ENCODE assay signal across 8 cellular contexts in genomic region chr4:47836655-47837581, GRCh38.
A peak's percentile ranks its signal among the peaks of the same experiment; 100 is the strongest.
DNase-seq lines count a peak whose midpoint lies in the region; ATAC-seq, FAIRE-seq and TF ChIP-seq lines count a peak whose summit lies in the region.

No MANE protein-coding gene starts in this region.

- H3K4me2 ChIP-seq in OCI-LY1 (ENCODE audit: low read length): peak overlapping the region; percentile 85

- no peak overlapping the region for H2AFZ ChIP-seq in OCI-LY1 (ENCODE audit: low read length)

- no peaks in the 10 kb centered on the region for H4K20me1 ChIP-seq in OCI-LY1 (ENCODE audit: insufficient read depth, low read length)

- TF ChIP-seq CTCF in D721Med (IDR thresholded peaks at IDR 0.05; ENCODE audit: insufficient read depth, missing control alignments): peak; percentile 71
- peak; percentile 56 for TF ChIP-seq CTCF in OCI-LY1 (IDR thresholded peaks at IDR 0.05; ENCODE audit: low read length)

- ATAC-seq in GM21360 (IDR thresholded peaks at IDR 0.05; ENCODE audit: unreplicated experiment): peak; percentile 71

- H3K9me3 ChIP-seq in OCI-LY1 (ENCODE audit: low read length) (0 out of 2 replicates have a peak, but pooled peaks cover 2% of the 10 kb centered on the region), muscle layer of duodenum (ENCODE audit: control insufficient read depth in 1 of 2, low read length in 2 of 2) (peaks cover 2 to 3% of the 10 kb centered on the region in 2 donors)

- H3K36me3 ChIP-seq in OCI-LY1 (ENCODE audit: insufficient read depth, low read length): no peaks in the 10 kb centered on the region
- H3K36me3 ChIP-seq in muscle layer of duodenum (ENCODE audit: control insufficient read depth in 1 of 2, insufficient read depth in 2 of 2, low read length in 2 of 2): no peaks in the 10 kb centered on the region

- peak overlapping the region; percentile 7; the same call in 1 of the 2 replicates for H3K9ac ChIP-seq in OCI-LY1 (ENCODE audit: low read length)

- H3K27ac ChIP-seq in OCI-LY1 (ENCODE audit: low read depth, low read length, poor library complexity, severe bottlenecking) (no peak overlapping the region), muscle layer of duodenum (ENCODE audit: low read length) (no peak overlapping the region)

- peaks cover 13% of the 10 kb centered on the region for H3K4me1 ChIP-seq in OCI-LY1 (ENCODE audit: insufficient read depth, low read length, severe bottlenecking)
- peaks cover 0 to 22% of the 10 kb centered on the region in 2 donors for H3K4me1 ChIP-seq in muscle layer of duodenum (ENCODE audit: control insufficient read depth in 1 of 2, insufficient read depth in 2 of 2, low read length in 2 of 2)

- H3K4me3 ChIP-seq in OCI-LY1 (ENCODE audit: low read depth, low read length, poor library complexity, severe bottlenecking) (peak overlapping the region; percentile 53), muscle layer of duodenum (ENCODE audit: low read depth in 1 of 2, low read length in 2 of 2) (peak overlapping the region; percentile 63 to 76)

- no peaks in the 10 kb centered on the region for H3K9me2 ChIP-seq in OCI-LY1 (ENCODE audit: low read depth, low read length)

- no peaks in the 10 kb centered on the region for H3F3A ChIP-seq in OCI-LY1 (ENCODE audit: insufficient read depth, low read length)

- no peaks in the 10 kb centered on the region for H3K27me3 ChIP-seq in OCI-LY1 (ENCODE audit: insufficient read depth, low read length)
- no peaks in the 10 kb centered on the region for H3K27me3 ChIP-seq in muscle layer of duodenum (ENCODE audit: low read depth, low read length)

- DNase-seq in D721Med (ENCODE audit: insufficient read length, low spot score): no peak
- peak; percentile 84 for DNase-seq in HPDE6-E6E7 (ENCODE audit: extremely low spot score)
- peak; percentile 37 for DNase-seq in activated T-helper 1 cell treated with Interleukin-2 at 50 U/mL for 16 hours (ENCODE audit: low read depth)
- peak; percentile 83 for DNase-seq in fibroblast of gingiva (ENCODE audit: low read depth)
- DNase-seq in stimulated activated naive CD4-positive, alpha-beta T cell (lab: John Stamatoyannopoulos, UW): peak; percentile 1 to 52 (median 25)

- FAIRE-seq in D721Med (lab: Jason Lieb, UNC): no peak

- H3K79me2 ChIP-seq in OCI-LY1 (ENCODE audit: insufficient read depth, low read length): no peaks in the 10 kb centered on the region
